ENCODE assay signal across 16 cellular contexts in the genomic region with DNA sequence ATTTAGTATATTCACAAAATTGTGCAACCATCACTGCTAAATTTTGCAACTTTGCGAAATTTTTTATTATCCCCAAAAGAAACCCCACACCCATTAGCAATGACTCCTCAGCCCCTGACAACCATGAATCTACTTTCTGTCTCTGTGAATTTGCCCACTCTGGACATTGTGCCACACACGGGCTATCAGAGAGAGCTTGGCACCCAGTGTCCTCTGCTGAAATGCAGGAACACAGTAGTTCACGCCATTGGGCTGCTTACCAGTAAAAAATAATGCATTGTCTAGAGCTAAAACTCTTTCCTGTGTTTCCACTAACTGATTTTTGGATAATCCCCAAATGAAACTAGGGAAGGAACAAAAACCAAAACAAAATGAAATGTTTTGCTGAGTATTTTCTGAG. TPM values are rescaled to one million over a fixed set of nuclear protein-coding genes. Genes with fewer than 3 reads are reported as not detected.
DNase-seq lines count a peak whose midpoint lies in the region; ATAC-seq, FAIRE-seq and TF ChIP-seq lines count a peak whose summit lies in the region.
"Had no signal": no experiment of that assay in that cellular context is flagged by ENCODE, and none has a peak within 500 bp of the region (broad histone marks: within the 10 kb centered on the region; RNA-seq: fewer than 3 reads in every experiment).

No MANE protein-coding gene starts in this region.

- ATAC-seq in Right ventricle myocardium superior (ENCODE audit: poor library complexity) (peak; percentile 70), right cardiac atrium (no peak), RWPE2 (ENCODE audit: low read depth) (no peak), HepG2 (no peak)
- ATAC-seq: CD8-positive, alpha-beta T cell had no signal

- H3K27me3 ChIP-seq in right cardiac atrium (ENCODE audit: control insufficient read depth, insufficient read depth) (no peaks in the 10 kb centered on the region), RWPE2 (ENCODE audit: insufficient read depth, poor library complexity, severe bottlenecking) (peaks cover 3% of the 10 kb centered on the region), HepG2 (ENCODE audit: control insufficient read depth in 1 of 2, insufficient read depth in 2 of 2, low read length in 2 of 2) (peaks cover 1 to 3% of the 10 kb centered on the region in 2 experiments; a peak in 1 of 5 replicates)

- H2AFZ ChIP-seq in HepG2 (ENCODE audit: low read length), result no peak overlapping the region

- CTCF ChIA-PET in HepG2 (lab: Yijun Ruan, JAX; ENCODE audit: low intra/inter-chr PET ratio, low total read pairs), result interaction anchor here (1.5 kb wide), 1 partner anchor 766 kb away, joined by 15 read pairs; no protein-coding TSS in a partner anchor

- TF ChIP-seq EP300 in HepG2 (IDR thresholded peaks at IDR 0.05; ENCODE audit: low read depth in 2 of 2, low read length in 2 of 2) (no peak), HepG2 (CRISPR knock-in tag; IDR thresholded peaks at IDR 0.05; ENCODE audit: borderline replicate concordance) (no peak)

- no peak overlapping the region for H3K4me2 ChIP-seq in HepG2 (ENCODE audit: low read depth, low read length)

- no peaks in the 10 kb centered on the region for H3K36me3 ChIP-seq in RWPE2 (ENCODE audit: low read depth)
- H3K36me3 ChIP-seq in HepG2 (replicated peaks in 1 of 2; ENCODE audit: control insufficient read depth in 1 of 2, insufficient read depth in 2 of 2, low read length in 2 of 2), result no peaks in the 10 kb centered on the region

- H4K20me1 ChIP-seq in HepG2 (ENCODE audit: insufficient read depth, low read length), result no peaks in the 10 kb centered on the region

- H3K4me1 ChIP-seq in right cardiac atrium (ENCODE audit: control insufficient read depth, insufficient read depth, low read length) (peaks cover under 1% of the 10 kb centered on the region), RWPE2 (ENCODE audit: insufficient read depth, poor library complexity, severe bottlenecking) (no peaks in the 10 kb centered on the region), HepG2 (ENCODE audit: insufficient read depth, low read length) (peaks cover 7% of the 10 kb centered on the region)

- H3K9me3 ChIP-seq in right cardiac atrium (ENCODE audit: control insufficient read depth, low read length), result no peaks in the 10 kb centered on the region
- H3K9me3 ChIP-seq in RWPE2 (ENCODE audit: severe bottlenecking), result peaks cover 3% of the 10 kb centered on the region
- peaks cover 17% of the 10 kb centered on the region for H3K9me3 ChIP-seq in HepG2 (ENCODE audit: low read length)

- H3K4me3 ChIP-seq in right cardiac atrium (ENCODE audit: low read length) (no peak overlapping the region), RWPE2 (ENCODE audit: severe bottlenecking) (no peak overlapping the region), HepG2 (replicated peaks in 1 of 3; ENCODE audit: insufficient read depth in 1 of 3, low read depth in 2 of 3, low read length in 3 of 3) (no peak overlapping the region)

- no peak overlapping the region for H3K9ac ChIP-seq in HepG2 (ENCODE audit: insufficient read depth, low read depth, low read length)

- intact Hi-C loops in Right ventricle myocardium superior (cut with DNase I), result loop anchor here (2.0 kb wide), 1 partner anchor 183 kb away; no protein-coding TSS in a partner anchor
- intact Hi-C loops in right cardiac atrium (cut with DNase I), result loop anchor here (2.0 to 5.0 kb wide), 3 partner anchors 181 to 186 kb away; no protein-coding TSS in a partner anchor
- intact Hi-C loops in HepG2 (cut with micrococcal nuclease; ENCODE audit: unreplicated experiment), result loop anchor here (10.0 kb wide), 1 partner anchor 253 kb away; no protein-coding TSS in a partner anchor

- WGBS in right cardiac atrium, result 81% methylated on average over 3 of the region's 3 CpGs
- 56% methylated on average over 3 of the region's 3 CpGs for WGBS in HepG2 (ENCODE audit: low lambda C conversion rate)

- no peak overlapping the region for H3K27ac ChIP-seq in right cardiac atrium (ENCODE audit: low read length)
- H3K27ac ChIP-seq in RWPE2 (ENCODE audit: poor library complexity, severe bottlenecking), result no peak overlapping the region
- H3K27ac ChIP-seq in HepG2 (ENCODE audit: extremely low read length, insufficient read depth, low read length), result no peak overlapping the region

- TF ChIP-seq POLR2A in HepG2 (IDR thresholded peaks at IDR 0.05; ENCODE audit: insufficient read depth in 1 of 2, low read depth in 2 of 2, low read length in 2 of 2), result no peak

- TF ChIP-seq CTCF in RWPE2 (IDR thresholded peaks at IDR 0.05; ENCODE audit: poor library complexity, severe bottlenecking) (no peak), HepG2 (CRISPR knock-in tag; IDR thresholded peaks at IDR 0.05) (no peak)

- in situ Hi-C loops in HepG2 (cut with HindIII; ENCODE audit: extremely low pct_ligation_motif_present, low pct_unique_long_range_greater_than_20kb), result loop anchor here (5.0 kb wide), 1 partner anchor 766 kb away; no protein-coding TSS in a partner anchor

- no peaks in the 10 kb centered on the region for H3K79me2 ChIP-seq in HepG2 (ENCODE audit: insufficient read depth, low read length)

- TF ChIP-seq RAD21 in HepG2 (CRISPR knock-in tag; IDR thresholded peaks at IDR 0.05), result no peak

- POLR2A ChIA-PET in HepG2 (lab: Yijun Ruan, JAX), result no interaction called here

- no TSS peak for BruUV-seq in HepG2 (replicated peaks; lab: Mats Ljungman, UMichigan)

- no peak for FAIRE-seq in HepG2 (lab: Jason Lieb, UNC)
- FAIRE-seq in RCC 7860 (lab: Jason Lieb, UNC), result no peak
- FAIRE-seq: GM12892 had no signal

- DNase-seq in Right ventricle myocardium superior (no peak), right cardiac atrium (no peak), RWPE2 (ENCODE audit: low spot score) (peak; percentile 6), HepG2 (ENCODE audit: low spot score) (no peak), RCC 7860 (ENCODE audit: low spot score) (no peak), NCI-H2029 (lab: John Stamatoyannopoulos, UW) (no peak), NCI-H1092 treated with DMSO at 0.1 percent for 48 hours (lab: John Stamatoyannopoulos, UW) (no peak)
- DNase-seq: CD8-positive, alpha-beta T cell; COR-L47; DND-41; GDM1; GOT3; H9 had no signal

TF ChIP-seq in HepG2, 621 proteins besides CTCF, POLR2A, EP300 and RAD21:
- TF ChIP-seq ZNF776 (CRISPR knock-in tag; IDR thresholded peaks at IDR 0.05) (no peak), CEBPB (IDR thresholded peaks at IDR 0.05; ENCODE audit: borderline replicate concordance, low read depth, low read length) (0 out of 2 replicates have a peak, but pooled peaks have one; percentile 9), MAFK (conservative IDR thresholded peaks at IDR 0.05 in 1 of 2, IDR thresholded peaks at IDR 0.05 in 1 of 2; ENCODE audit: low read length in 2 of 2) (peak; percentile 35 to 60; a peak in 2 of 4 replicates), MAFF (IDR thresholded peaks at IDR 0.05; ENCODE audit: low read depth, low read length) (0 out of 2 replicates have a peak, but pooled peaks have one; percentile 13), MTA1 (CRISPR knock-in tag; IDR thresholded peaks at IDR 0.05; ENCODE audit: borderline replicate concordance) (no peak)

RNA-seq across cellular contexts. Expression of gene HRH2, which starts 60.0 kb away (rescaled TPM):
- 41.2 TPM for total RNA-seq in Right ventricle myocardium superior
- 10 to 100 TPM; 21.0 to 37.5 (median 32.0) TPM for total RNA-seq in right cardiac atrium
- 18.6 TPM for polyA plus RNA-seq in right cardiac atrium
- total RNA-seq in HepG2 (2016; rRNA removed; fragmentation: Illumina TruSeq; extraction: Trizol), result not detected in 2 replicates
- not detected in 2 replicates for total RNA-seq in HepG2 (2016; cell fraction: cytosol; rRNA removed; fragmentation: Illumina TruSeq; extraction: Trizol; ENCODE audit: low read depth)
- total RNA-seq in HepG2 (2016; cell fraction: insoluble cytoplasmic fraction; rRNA removed; fragmentation: Illumina TruSeq; extraction: Trizol), result not detected in 2 replicates
- not detected in 2 replicates for total RNA-seq in HepG2 (2016; cell fraction: membrane; rRNA removed; fragmentation: Illumina TruSeq; extraction: Trizol)
- not detected in 2 replicates for total RNA-seq in HepG2 (2016; cell fraction: nucleus; rRNA removed; fragmentation: Illumina TruSeq; extraction: Trizol)
- polyA plus RNA-seq in HepG2 (2011; rRNA removed), result not detected in 2 replicates
- not detected in 2 replicates for polyA plus RNA-seq in HepG2 (2011; cell fraction: cytosol; rRNA removed)
- not detected in 2 replicates for polyA plus RNA-seq in HepG2 (2011; cell fraction: nucleus; rRNA removed)
- not detected in 2 replicates for polyA plus RNA-seq in HepG2 (2012)
- polyA plus RNA-seq in HepG2 (2016; cell fraction: cytosol; fragmentation: Illumina TruSeq; extraction: Trizol; ENCODE audit: low read depth), result not detected in 2 replicates
- not detected in 2 replicates for polyA plus RNA-seq in HepG2 (2016; cell fraction: insoluble cytoplasmic fraction; fragmentation: Illumina TruSeq; extraction: Trizol; ENCODE audit: low read depth)
- polyA plus RNA-seq in HepG2 (2016; cell fraction: membrane; fragmentation: Illumina TruSeq; extraction: Trizol; ENCODE audit: low read depth), result not detected in 2 replicates
- not detected in 2 replicates for polyA plus RNA-seq in HepG2 (2016; cell fraction: nucleus; fragmentation: Illumina TruSeq; extraction: Trizol; ENCODE audit: insufficient read depth, low read depth)
- polyA minus RNA-seq in HepG2 (2011; rRNA and poly(A)+ RNA removed; ENCODE audit: low replicate concordance), result 0.04 TPM in 1 of 2 replicates, not detected in the other
- not detected in 2 replicates for polyA minus RNA-seq in HepG2 (2011; cell fraction: cytosol; rRNA and poly(A)+ RNA removed)
- not detected in 2 replicates for polyA minus RNA-seq in HepG2 (2011; cell fraction: nucleus; rRNA and poly(A)+ RNA removed)
- total RNA-seq: A673 had no signal
- polyA plus RNA-seq: BJ had no signal

Comparison
In these comparisons a context has a peak if more than half of its experiments do, and no peak if none do; other contexts are left out.
1. RNA of gene HRH2, which starts 60.0 kb away (total RNA-seq): 41.2 TPM in Right ventricle myocardium superior (single experiment) and 21.0 to 37.5 TPM in right cardiac atrium; not detected in HepG2; every median in the first group is over 10 times any median in the second.